10 cellular contexts compared by ENCODE assay signal in genomic region chr9:37035472-37036236, GRCh38. TPM values are rescaled to one million over a fixed set of nuclear protein-coding genes. Genes with fewer than 3 reads are reported as not detected.
DNase-seq lines count a peak whose midpoint lies in the region; ATAC-seq and TF ChIP-seq lines count a peak whose summit lies in the region.
"Had no signal": no experiment of that assay in that cellular context is flagged by ENCODE, and none has a peak within 500 bp of the region (broad histone marks: within the 10 kb centered on the region; RNA-seq: fewer than 3 reads in every experiment).

No MANE protein-coding gene starts in this region.

- peak overlapping the region; percentile 88 to 97 for H3K4me3 Mint-ChIP-seq in CD14-positive monocyte
- peak overlapping the region; percentile 83 for H3K4me3 Mint-ChIP-seq in activated CD4-positive, alpha-beta memory T cell treated with anti-CD3 and anti-CD28 coated beads, Interleukin-2, amount 10 ng/mL, durations not matched to agents 7 days and 5 days

- H3K36me3 Mint-ChIP-seq in CD14-positive monocyte, result peaks cover 11 to 18% of the 10 kb centered on the region in 2 donors
- H3K36me3 Mint-ChIP-seq in activated CD4-positive, alpha-beta memory T cell treated with anti-CD3 and anti-CD28 coated beads, Interleukin-2, amount 10 ng/mL, durations not matched to agents 7 days and 5 days (ENCODE audit: low read depth), result peaks cover 12% of the 10 kb centered on the region

- ATAC-seq in GM18505 (IDR thresholded peaks at IDR 0.05; ENCODE audit: unreplicated experiment), result no peak
- no peak for ATAC-seq in HG02852 (IDR thresholded peaks at IDR 0.05; ENCODE audit: unreplicated experiment)
- no peak for ATAC-seq in GM21825 (IDR thresholded peaks at IDR 0.05; ENCODE audit: unreplicated experiment)

- H3K27me3 Mint-ChIP-seq in CD14-positive monocyte (ENCODE audit: low read depth in 3 of 3), result peaks cover 98 to 99% (median 98%) of the 10 kb centered on the region in 3 donors
- H3K27me3 Mint-ChIP-seq in activated CD4-positive, alpha-beta memory T cell treated with anti-CD3 and anti-CD28 coated beads, Interleukin-2, amount 10 ng/mL, durations not matched to agents 7 days and 5 days, result peaks cover 94% of the 10 kb centered on the region

- H3K4me3 ChIP-seq in MG63, result no peak overlapping the region

- TF ChIP-seq POLR2A in GM18505 (IDR thresholded peaks at IDR 0.05; ENCODE audit: borderline replicate concordance, extremely low read depth, insufficient read depth, insufficient read length), result peak; percentile 42

- intact Hi-C loops in CD14-positive monocyte (cut with micrococcal nuclease), result loop anchor here in 1 of 2 donors (5.0 kb wide), 1 partner anchor 42 kb away; no protein-coding TSS in a partner anchor

- CTCF ChIA-PET in activated CD4-positive, alpha-beta memory T cell treated with anti-CD3 and anti-CD28 coated beads, Interleukin-2, amount 10 ng/mL, durations not matched to agents 7 days and 5 days (lab: Charles Lee), result interaction anchor here (1.5 kb wide), 1 partner anchor 10 kb away, joined by 4 read pairs; no protein-coding TSS in a partner anchor

- DNase-seq in CD14-positive monocyte (ENCODE audit: low spot score) (no peak), left kidney (ENCODE audit: low read depth, low spot score) (peak; percentile 63), MG63 (no peak), COLO829 (ENCODE audit: low spot score) (no peak)
- DNase-seq in activated CD4-positive, alpha-beta memory T cell treated with anti-CD3 and anti-CD28 coated beads, Interleukin-2, amount 10 ng/mL, durations not matched to agents 7 days and 5 days, result no peak
- DNase-seq: NCI-H1048 had no signal

- H3K4me1 Mint-ChIP-seq in CD14-positive monocyte, result peaks cover 42% of the 10 kb centered on the region
- H3K4me1 Mint-ChIP-seq in activated CD4-positive, alpha-beta memory T cell treated with anti-CD3 and anti-CD28 coated beads, Interleukin-2, amount 10 ng/mL, durations not matched to agents 7 days and 5 days, result peaks cover 41% of the 10 kb centered on the region

- peaks cover 28% of the 10 kb centered on the region for H3K27me3 ChIP-seq in MG63

- peaks cover 4 to 45% (median 37%) of the 10 kb centered on the region in 7 donors for H3K9me3 Mint-ChIP-seq in CD14-positive monocyte
- no peaks in the 10 kb centered on the region for H3K9me3 Mint-ChIP-seq in activated CD4-positive, alpha-beta memory T cell treated with anti-CD3 and anti-CD28 coated beads, Interleukin-2, amount 10 ng/mL, durations not matched to agents 7 days and 5 days

- POLR2A ChIA-PET in activated CD4-positive, alpha-beta memory T cell treated with anti-CD3 and anti-CD28 coated beads, Interleukin-2, amount 10 ng/mL, durations not matched to agents 7 days and 5 days (lab: Charles Lee), result interaction anchor here (1.8 kb wide), 1 partner anchor 43 kb away, joined by 5 read pairs; no protein-coding TSS in a partner anchor

- H3K9me3 ChIP-seq in MG63, result no peaks in the 10 kb centered on the region

- no peak for TF ChIP-seq CTCF in CD14-positive monocyte (IDR thresholded peaks at IDR 0.05)

- H3K27ac Mint-ChIP-seq in CD14-positive monocyte, result peak overlapping the region in 2 of 7 donors; percentile 28
- H3K27ac Mint-ChIP-seq in activated CD4-positive, alpha-beta memory T cell treated with anti-CD3 and anti-CD28 coated beads, Interleukin-2, amount 10 ng/mL, durations not matched to agents 7 days and 5 days, result peak overlapping the region; percentile 32

- no peaks in the 10 kb centered on the region for H3K36me3 ChIP-seq in MG63
- H3K36me3 ChIP-seq: upper lobe of left lung had no signal

RNA-seq across cellular contexts. Expression of gene PAX5, which starts 1.6 kb away (rescaled TPM):
- under 1 TPM in 1 of 2 donors, not detected in 1; 0.03 TPM for polyA plus RNA-seq in CD14-positive monocyte
- total RNA-seq in activated CD4-positive, alpha-beta memory T cell treated with anti-CD3 and anti-CD28 coated beads, Interleukin-2, amount 10 ng/mL, durations not matched to agents 7 days and 5 days, result under 1 TPM; 0.05 to 0.15 TPM
- total RNA-seq in MG63 (2014; rRNA removed; shearing (Covaris generic); ENCODE audit: low replicate concordance), result not detected in 2 replicates
